Comparison of ENCODE assay signal across 8 cellular contexts in the genomic region with DNA sequence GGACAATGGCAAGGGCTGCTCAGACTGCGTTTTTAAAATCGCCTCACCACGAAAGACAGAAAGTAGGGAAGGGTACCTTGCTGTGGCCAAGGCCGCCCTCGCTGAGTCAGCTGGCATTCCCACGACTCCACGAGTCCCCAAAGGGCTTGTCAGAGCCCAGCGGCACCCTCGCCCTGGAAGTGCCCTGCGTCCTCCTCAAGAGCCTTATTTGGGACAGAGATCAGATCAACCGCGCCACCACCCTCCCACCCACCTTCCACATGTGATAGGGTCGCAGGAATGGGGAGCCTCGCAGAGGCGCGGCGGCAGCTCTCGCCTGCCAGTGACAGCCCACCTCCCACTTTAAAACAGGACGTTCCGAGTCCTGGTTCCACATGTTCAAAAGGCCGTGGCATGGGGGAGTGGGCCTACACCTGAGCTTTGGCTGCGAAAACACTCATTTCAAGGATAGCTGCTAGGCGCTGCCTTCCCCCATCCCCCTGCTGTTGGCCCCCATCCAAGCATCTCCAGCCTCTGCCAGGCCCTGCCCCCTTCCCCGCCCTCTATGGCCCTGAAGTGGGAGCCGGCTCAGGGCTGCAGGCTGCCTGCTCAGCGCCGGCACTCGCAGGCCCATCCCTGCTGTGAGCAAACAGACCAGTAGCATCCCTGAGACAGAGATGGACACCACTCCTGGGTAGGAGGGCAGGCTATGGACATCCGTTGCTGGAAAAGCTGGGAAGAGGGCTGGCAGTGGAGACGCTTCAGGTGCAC. TPM values are rescaled to one million over a fixed set of nuclear protein-coding genes. Genes with fewer than 3 reads are reported as not detected.
DNase-seq lines count a peak whose midpoint lies in the region; ATAC-seq, FAIRE-seq and TF ChIP-seq lines count a peak whose summit lies in the region.

No MANE protein-coding gene starts in this region.

- H3K27me3 ChIP-seq in H7 (ENCODE audit: control insufficient read depth, insufficient read depth, low read length) (peaks cover 10% of the 10 kb centered on the region), dorsolateral prefrontal cortex (no peaks in the 10 kb centered on the region), mucosa of rectum (ENCODE audit: control insufficient read depth in 2 of 2, insufficient read depth in 2 of 2, low read length in 2 of 2) (peaks cover 0 to 2% of the 10 kb centered on the region in 2 donors), small intestine (ENCODE audit: control insufficient read depth in 2 of 2, insufficient read depth in 2 of 2, low read length in 2 of 2) (no peaks in the 10 kb centered on the region)

- no peak for FAIRE-seq in small intestine (lab: Jason Lieb, UNC)

- no peak for ATAC-seq in GM18909 (IDR thresholded peaks at IDR 0.05; ENCODE audit: poor library complexity, unreplicated experiment)

- WGBS in small intestine, 3 donors: 22 to 45% (median 23%) methylated on average over 29 to 30 of the region's 30 CpGs

- DNase-seq in H7: peak; percentile 91
- peak; percentile 46 for DNase-seq in NCI-H748 treated with DMSO at 0.1 percent for 48 hours (lab: John Stamatoyannopoulos, UW)
- peak in 2 of 10 donors; percentile 34 to 48 for DNase-seq in dorsolateral prefrontal cortex
- DNase-seq in HCEC 1CT: no peak
- no peak for DNase-seq in foreskin melanocyte
- no peak for DNase-seq in small intestine

- peak overlapping the region; percentile 54 to 91 for H3K9ac ChIP-seq in mucosa of rectum (ENCODE audit: low read depth in 1 of 2, low read length in 2 of 2)

- H3K9me3 ChIP-seq in mucosa of rectum (ENCODE audit: control insufficient read depth in 2 of 2, low read length in 2 of 2) (no peaks in the 10 kb centered on the region), small intestine (ENCODE audit: control insufficient read depth, low read depth) (no peaks in the 10 kb centered on the region)

- H3K4me3 ChIP-seq in H7 (ENCODE audit: insufficient read depth, low read depth, low read length) (peak overlapping the region; percentile 75), dorsolateral prefrontal cortex (peak overlapping the region; percentile 56 to 99 (median 84)), mucosa of rectum (ENCODE audit: low read length in 2 of 2) (peak overlapping the region; percentile 81 to 91), small intestine (ENCODE audit: low read depth in 1 of 2, low read length in 2 of 2) (peak overlapping the region in 1 of 2 donors; percentile 75)

- intact Hi-C loops in dorsolateral prefrontal cortex (cut with DNase I): loop anchor here (1.0 to 10.0 kb wide), 6 partner anchors 24 to 306 kb away; partner anchors contain the start of genes FAM168B (in 1 of the 2) and PLEKHB2 (in 1 of the 2)

- no peak for TF ChIP-seq CTCF in dorsolateral prefrontal cortex (IDR thresholded peaks at IDR 0.05 in 54 of 56, conservative IDR thresholded peaks at IDR 0.05 in 2 of 56; ENCODE audit: low read depth in 1 of 56, partially characterized antibody in 56 of 56)

- H3K4me1 ChIP-seq in mucosa of rectum (ENCODE audit: control insufficient read depth in 2 of 2, insufficient read depth in 2 of 2, low read length in 2 of 2) (peaks cover 3 to 5% of the 10 kb centered on the region in 2 donors), small intestine (ENCODE audit: control insufficient read depth in 2 of 2, insufficient read depth in 1 of 2, low read depth in 1 of 2, low read length in 1 of 2) (no peaks in the 10 kb centered on the region)

- no peaks in the 10 kb centered on the region for H3K36me3 ChIP-seq in H7 (replicated peaks; ENCODE audit: control insufficient read depth, insufficient read depth, low read length)
- H3K36me3 ChIP-seq in mucosa of rectum (ENCODE audit: control insufficient read depth in 2 of 2, insufficient read depth in 2 of 2, low read length in 2 of 2): no peaks in the 10 kb centered on the region
- H3K36me3 ChIP-seq in small intestine (ENCODE audit: control insufficient read depth in 2 of 2, insufficient read depth in 2 of 2, low read length in 2 of 2): no peaks in the 10 kb centered on the region

- peak overlapping the region in 57 of 59 donors; percentile 9 to 99 (median 96) for H3K27ac ChIP-seq in dorsolateral prefrontal cortex
- H3K27ac ChIP-seq in mucosa of rectum (ENCODE audit: low read depth in 2 of 2, low read length in 2 of 2): peak overlapping the region in 1 of 2 donors; percentile 92
- H3K27ac ChIP-seq in small intestine (ENCODE audit: low read depth in 1 of 2, low read length in 1 of 2): peak overlapping the region in 1 of 2 donors; percentile 90

RNA-seq across cellular contexts. Expression of gene ARHGEF4, which starts 38.1 kb away (rescaled TPM):
- total RNA-seq in H7 (2014; rRNA removed; shearing (Covaris generic)): 15.3 and 15.6 TPM in 2 replicates
- total RNA-seq in dorsolateral prefrontal cortex: 100 to 1,000 TPM; 155 to 336 (median 251) TPM
- 1 to 10 TPM in 1 of 3 donors, under 1 TPM in 1, not detected in 1; 0.22 to 2.8 TPM for polyA plus RNA-seq in small intestine

RNA-seq across cellular contexts. Expression of gene AMER3, which starts 43.3 kb away (rescaled TPM):
- total RNA-seq in H7 (2014; rRNA removed; shearing (Covaris generic)): 0.04 and 0.14 TPM in 2 replicates
- total RNA-seq in dorsolateral prefrontal cortex: 10 to 100 TPM in 119 of 120 experiments, 1 to 10 TPM in 1; 8.8 to 46.4 (median 30.1) TPM
- under 1 TPM in 1 of 3 donors, not detected in 2; 0.45 TPM for polyA plus RNA-seq in small intestine

Comparison
In these comparisons a context has a peak if more than half of its experiments do, and no peak if none do; other contexts are left out.
1. DNase-seq: peak in H7 (single experiment) and NCI-H748 treated with DMSO at 0.1 percent for 48 hours (single experiment); none in HCEC 1CT (single experiment), foreskin melanocyte (single experiment) and small intestine (single experiment).